8 cellular contexts compared by ENCODE assay signal in the genomic region with DNA sequence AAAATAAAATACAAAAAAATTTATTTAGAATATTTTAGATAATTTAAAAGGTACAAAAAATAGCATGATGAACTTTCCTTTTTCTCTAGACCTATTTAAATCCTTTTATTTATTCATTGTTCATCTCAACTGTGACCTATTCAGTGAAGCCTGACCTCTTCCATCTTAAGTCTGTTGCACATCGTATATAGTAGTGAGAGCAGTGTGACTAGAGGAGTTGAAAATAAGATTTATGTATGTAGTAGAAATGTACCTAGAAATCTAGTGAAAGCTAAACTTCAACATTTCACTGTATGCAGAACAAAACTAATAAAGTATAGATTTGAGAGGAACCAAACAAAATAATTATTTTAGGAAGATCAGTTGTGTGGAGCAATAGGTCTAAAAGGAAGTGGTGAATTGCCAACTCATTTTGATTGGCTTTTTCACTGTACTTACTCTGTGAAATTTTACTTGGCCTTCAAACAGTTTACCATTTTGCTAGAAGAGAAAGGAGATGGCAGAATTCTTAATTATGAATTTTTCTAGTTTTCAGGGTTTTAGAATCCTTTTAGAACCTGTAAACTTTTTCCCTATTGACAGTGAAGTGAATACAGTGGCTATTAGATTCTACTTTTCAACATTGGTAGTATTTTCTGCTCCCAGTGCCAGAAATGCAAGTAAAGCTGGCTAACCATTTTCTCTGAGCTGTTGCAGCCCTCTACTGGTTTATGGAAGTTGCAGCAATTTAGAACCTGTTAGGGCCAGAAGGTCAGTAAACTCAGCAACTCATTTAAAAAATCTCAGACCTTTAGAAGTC. TPM values are rescaled to one million over a fixed set of nuclear protein-coding genes. Genes with fewer than 3 reads are reported as not detected.
DNase-seq lines count a peak whose midpoint lies in the region; ATAC-seq and TF ChIP-seq lines count a peak whose summit lies in the region.

No MANE protein-coding gene starts in this region.

- peaks cover 2% of the 10 kb centered on the region for H3K9me3 Mint-ChIP-seq in memory B cell

- H3K4me3 Mint-ChIP-seq in memory B cell, result peak overlapping the region; percentile 50

- peaks cover 5% of the 10 kb centered on the region for H3K36me3 Mint-ChIP-seq in memory B cell

- H3K27me3 ChIP-seq in MG63 (no peaks in the 10 kb centered on the region), dorsolateral prefrontal cortex (no peaks in the 10 kb centered on the region), aorta (ENCODE audit: control insufficient read depth in 1 of 2, insufficient read depth in 2 of 2, low read length in 1 of 2) (no peaks in the 10 kb centered on the region)

- intact Hi-C loops in dorsolateral prefrontal cortex (cut with DNase I), result loop anchor here in 1 of 2 donors (2.0 to 5.0 kb wide), 2 partner anchors 75 to 445 kb away; no protein-coding TSS in a partner anchor
- intact Hi-C loops in aorta (cut with DNase I), result loop anchor here (2.0 kb wide), 1 partner anchor 75 kb away; no protein-coding TSS in a partner anchor

- H3K36me3 ChIP-seq in MG63 (no peaks in the 10 kb centered on the region), aorta (ENCODE audit: control insufficient read depth in 1 of 2, insufficient read depth in 2 of 2, low read length in 1 of 2) (no peaks in the 10 kb centered on the region)

- TF ChIP-seq CTCF in dorsolateral prefrontal cortex (IDR thresholded peaks at IDR 0.05 in 54 of 56, conservative IDR thresholded peaks at IDR 0.05 in 2 of 56; ENCODE audit: low read depth in 1 of 56, partially characterized antibody in 56 of 56), result peak; percentile 36 to 92 (median 75)

- peaks cover 38% of the 10 kb centered on the region for H3K4me1 Mint-ChIP-seq in memory B cell

- no peaks in the 10 kb centered on the region for H3K27me3 Mint-ChIP-seq in memory B cell

- H3K27ac Mint-ChIP-seq in memory B cell, result peak overlapping the region; percentile 85

- ATAC-seq in GM21619 (IDR thresholded peaks at IDR 0.05; ENCODE audit: unreplicated experiment) (peak; percentile 58), memory B cell (ENCODE audit: low read depth) (peak; percentile 63), aorta (ENCODE audit: low FRiP score) (peak; percentile 87)

- 26 to 31% methylated on average over 1 of the region's 1 CpG for WGBS in aorta, 2 donors

- H3K9me3 ChIP-seq in MG63 (no peaks in the 10 kb centered on the region), aorta (ENCODE audit: control insufficient read depth, low read length) (no peaks in the 10 kb centered on the region)

- peak; percentile 6 to 74 (median 17) for DNase-seq in NCI-H1417 (lab: John Stamatoyannopoulos, UW)
- DNase-seq in NCI-H1417 treated with DMSO at 0.1 percent for 48 hours (lab: John Stamatoyannopoulos, UW), result no peak
- peak; percentile 34 for DNase-seq in MG63
- peak; percentile 64 for DNase-seq in SKM-1 treated with dmso at 0.1 percent for 144 hours (lab: John Stamatoyannopoulos, UW; ENCODE audit: unreplicated experiment)
- peak in 1 of 10 donors; percentile 35 for DNase-seq in dorsolateral prefrontal cortex
- peak in 1 of 2 donors; percentile 27 for DNase-seq in memory B cell (ENCODE audit: low spot score in 2 of 2)
- DNase-seq in aorta, result no peak

- H3K4me1 ChIP-seq in aorta (ENCODE audit: control insufficient read depth in 1 of 2, insufficient read depth in 2 of 2, low read length in 2 of 2), result peaks cover 0 to 7% of the 10 kb centered on the region in 2 donors

- H3K27ac ChIP-seq in dorsolateral prefrontal cortex (peak overlapping the region in 26 of 59 donors; percentile 1 to 53 (median 29)), aorta (ENCODE audit: low read depth in 1 of 2, low read length in 2 of 2) (no peak overlapping the region)

- no peak overlapping the region for H3K4me3 ChIP-seq in MG63
- H3K4me3 ChIP-seq in dorsolateral prefrontal cortex, result no peak overlapping the region
- no peak overlapping the region for H3K4me3 ChIP-seq in aorta (ENCODE audit: low read length in 2 of 2)

RNA-seq across cellular contexts. Expression of gene ANKRD12, which starts 11.1 kb away (rescaled TPM):
- total RNA-seq in MG63 (2014; rRNA removed; shearing (Covaris generic); ENCODE audit: low replicate concordance), result 7.8 and 9.6 TPM in 2 replicates
- total RNA-seq in dorsolateral prefrontal cortex (100 to 1,000 TPM; 136 to 273 (median 172) TPM), aorta (100 to 1,000 TPM in 1 of 2 donors, 10 to 100 TPM in 1; 86.5 to 112 TPM)
- polyA plus RNA-seq in aorta, result 10 to 100 TPM in 1 of 2 donors, 1 to 10 TPM in 1; 7.6 to 13.4 TPM

RNA-seq across cellular contexts. Expression of gene NDUFV2, which starts 45.1 kb away (rescaled TPM):
- 265 and 311 TPM in 2 replicates for total RNA-seq in MG63 (2014; rRNA removed; shearing (Covaris generic); ENCODE audit: low replicate concordance)
- 100 to 1,000 TPM in 108 of 120 experiments, 10 to 100 TPM in 12; 75.7 to 174 (median 133) TPM for total RNA-seq in dorsolateral prefrontal cortex
- 100 to 1,000 TPM in 1 of 2 donors, 10 to 100 TPM in 1; 83.8 to 112 TPM for total RNA-seq in aorta
- polyA plus RNA-seq in aorta, result 100 to 1,000 TPM; 114 to 150 TPM

Comparison
In these comparisons a context has a peak if more than half of its experiments do, and no peak if none do; other contexts are left out.
1. DNase-seq: peak in NCI-H1417 (3 of 3), MG63 (single experiment) and SKM-1 treated with dmso at 0.1 percent for 144 hours (single experiment); none in NCI-H1417 treated with DMSO at 0.1 percent for 48 hours (single experiment) and aorta (0 of 2).
2. Peak in every context shown above with its lines, with median percentiles within 50 percentile points of each other: ATAC-seq.